In genomic region chrX:54945224-54945623, GRCh38 we compare ENCODE assay signal across 22 cellular contexts. TPM values are rescaled to one million over a fixed set of nuclear protein-coding genes. Genes with fewer than 3 reads are reported as not detected.
DNase-seq lines count a peak whose midpoint lies in the region; ATAC-seq and TF ChIP-seq lines count a peak whose summit lies in the region.
"Had no signal": no experiment of that assay in that cellular context is flagged by ENCODE, and none has a peak within 500 bp of the region (broad histone marks: within the 10 kb centered on the region; RNA-seq: fewer than 3 reads in every experiment).

No MANE protein-coding gene starts in this region.

- H3F3A ChIP-seq in smooth muscle cell (ENCODE audit: low read depth): no peaks in the 10 kb centered on the region

- no peaks in the 10 kb centered on the region for H3K36me3 Mint-ChIP-seq in nephron (ENCODE audit: low read depth)
- H3K36me3 Mint-ChIP-seq: CD14-positive monocyte; CD8-positive, alpha-beta memory T cell had no signal

- no peak for ATAC-seq in HG03521 (IDR thresholded peaks at IDR 0.05; ENCODE audit: unreplicated experiment)
- ATAC-seq: GM12878 had no signal

- peak overlapping the region; percentile 57 to 74 (median 68) for H3K27ac Mint-ChIP-seq in nephron
- H3K27ac Mint-ChIP-seq: B cell; CD14-positive monocyte; CD4-positive, alpha-beta T cell had no signal

- H3K27me3 ChIP-seq in smooth muscle cell (ENCODE audit: low read depth): no peaks in the 10 kb centered on the region

- no peak overlapping the region for H2AFZ ChIP-seq in smooth muscle cell (ENCODE audit: low read depth)
- H2AFZ ChIP-seq: GM23248 had no signal

- no peak overlapping the region for H3K4me2 ChIP-seq in smooth muscle cell
- H3K4me2 ChIP-seq: BLaER1 treated with 17β-estradiol and CSF1 and Interleukin-3, amounts not matched to agents 10 nM and 100 nM had no signal

- H3K79me2 ChIP-seq in smooth muscle cell (ENCODE audit: low read depth): no peaks in the 10 kb centered on the region

- no peaks in the 10 kb centered on the region for H3K9me3 ChIP-seq in smooth muscle cell (replicated peaks; ENCODE audit: low read depth)
- H3K9me3 ChIP-seq: BLaER1 treated with 17β-estradiol and CSF1 and Interleukin-3, amounts not matched to agents 10 nM and 100 nM had no signal

- no peaks in the 10 kb centered on the region for H4K20me1 ChIP-seq in smooth muscle cell (ENCODE audit: low read depth)

- no peaks in the 10 kb centered on the region for H3K4me1 ChIP-seq in smooth muscle cell (ENCODE audit: low read depth)
- H3K4me1 ChIP-seq: BLaER1 treated with 17β-estradiol and CSF1 and Interleukin-3, amounts not matched to agents 10 nM and 100 nM had no signal

- no peaks in the 10 kb centered on the region for H3K36me3 ChIP-seq in smooth muscle cell (ENCODE audit: low read depth)
- H3K36me3 ChIP-seq: BLaER1 treated with 17β-estradiol and CSF1 and Interleukin-3, amounts not matched to agents 10 nM and 100 nM had no signal

- TF ChIP-seq CTCF in choroid plexus epithelial cell (conservative IDR thresholded peaks at IDR 0.05; ENCODE audit: low read depth, low read length) (no peak), nephron (IDR thresholded peaks at IDR 0.05; ENCODE audit: unreplicated experiment in 3 of 3) (no peak), smooth muscle cell (IDR thresholded peaks at IDR 0.05; ENCODE audit: borderline replicate concordance, insufficient read depth, poor library complexity, severe bottlenecking) (no peak)

- H3K27ac ChIP-seq in smooth muscle cell (ENCODE audit: low read depth): no peak overlapping the region
- H3K27ac ChIP-seq: 22Rv1; BLaER1 treated with 17β-estradiol and CSF1 and Interleukin-3, amounts not matched to agents 10 nM and 100 nM; GM23248 had no signal

- no peak overlapping the region for H3K9ac ChIP-seq in smooth muscle cell (ENCODE audit: low read depth)
- H3K9ac ChIP-seq: BLaER1 treated with 17β-estradiol and CSF1 and Interleukin-3, amounts not matched to agents 10 nM and 100 nM; GM23248 had no signal

- H3K4me1 Mint-ChIP-seq in nephron: peaks cover 4% of the 10 kb centered on the region
- H3K4me1 Mint-ChIP-seq: B cell; CD14-positive monocyte; CD8-positive, alpha-beta memory T cell had no signal

- H3K4me3 Mint-ChIP-seq in nephron: no peak overlapping the region
- H3K4me3 Mint-ChIP-seq: B cell; CD14-positive monocyte; CD4-positive, alpha-beta T cell; CD8-positive, alpha-beta memory T cell had no signal

- peaks cover 14% of the 10 kb centered on the region for H3K9me3 Mint-ChIP-seq in nephron
- H3K9me3 Mint-ChIP-seq: CD4-positive, alpha-beta T cell had no signal

- no peak overlapping the region for H3K4me3 ChIP-seq in choroid plexus epithelial cell (ENCODE audit: low read depth, low read length)
- H3K4me3 ChIP-seq in smooth muscle cell: no peak overlapping the region
- H3K4me3 ChIP-seq: BLaER1 treated with 17β-estradiol and CSF1 and Interleukin-3, amounts not matched to agents 10 nM and 100 nM; GM12878; GM23248 had no signal

- peak; percentile 22 for DNase-seq in NCI-H82 (lab: John Stamatoyannopoulos, UW)
- DNase-seq in NCI-H82 treated with DMSO at 0.1 percent for 48 hours (lab: John Stamatoyannopoulos, UW; ENCODE audit: unreplicated experiment): no peak
- DNase-seq in choroid plexus epithelial cell (ENCODE audit: low read depth): peak; percentile 11
- DNase-seq in NCI-H345 (lab: John Stamatoyannopoulos, UW): no peak
- DNase-seq in smooth muscle cell (lab: John Stamatoyannopoulos, UW; ENCODE audit: unreplicated experiment): no peak
- DNase-seq: CD4-positive, alpha-beta T cell; CD8-positive, alpha-beta memory T cell; DMS 273 treated with DMSO at 0.1 percent for 48 hours; DMS79; EL; GDM1; GM23248; H7; HCEC 1CT had no signal

- WGBS in smooth muscle cell (ENCODE audit: low lambda C conversion rate): 83% methylated on average over 6 of the region's 6 CpGs

- H3K27me3 Mint-ChIP-seq in nephron (ENCODE audit: low read depth): no peaks in the 10 kb centered on the region
- H3K27me3 Mint-ChIP-seq: CD4-positive, alpha-beta T cell; CD8-positive, alpha-beta memory T cell had no signal

RNA-seq across cellular contexts. Expression of gene TRO, which starts 24.6 kb away (rescaled TPM):
- total RNA-seq in smooth muscle cell: 60.0 and 78.7 TPM in 2 replicates
- polyA plus RNA-seq in smooth muscle cell: 84.6 and 98.6 TPM in 2 replicates
- total RNA-seq: GM12878 had no signal
- polyA plus RNA-seq: CD14-positive monocyte had no signal

RNA-seq across cellular contexts. Expression of gene PFKFB1, which starts 48.8 kb away (rescaled TPM):
- not detected in 2 replicates for total RNA-seq in smooth muscle cell
- polyA plus RNA-seq in smooth muscle cell: 0.37 and 0.42 TPM in 2 replicates
- total RNA-seq: GM23248 had no signal
- polyA plus RNA-seq: AG04450; CD8-positive, alpha-beta memory T cell; GM23248 had no signal

RNA-seq across cellular contexts. Expression of gene APEX2, which starts 54.9 kb away (rescaled TPM):
- 9.3 and 16.5 TPM in 2 replicates for total RNA-seq in smooth muscle cell
- polyA plus RNA-seq in smooth muscle cell: 16.1 and 22.5 TPM in 2 replicates

Comparison
In these comparisons a context has a peak if more than half of its experiments do, and no peak if none do; other contexts are left out.
1. DNase-seq: peak in NCI-H82 (single experiment) and choroid plexus epithelial cell (single experiment); none in NCI-H82 treated with DMSO at 0.1 percent for 48 hours (single experiment), NCI-H345 (single experiment) and smooth muscle cell (single experiment).